In genomic region chr13:41001695-41002094, GRCh38 we compare ENCODE assay signal across 20 cellular contexts. TPM values are rescaled to one million over a fixed set of nuclear protein-coding genes. Genes with fewer than 3 reads are reported as not detected.
DNase-seq lines count a peak whose midpoint lies in the region; ATAC-seq and TF ChIP-seq lines count a peak whose summit lies in the region.
"Had no signal": no experiment of that assay in that cellular context is flagged by ENCODE, and none has a peak within 500 bp of the region (broad histone marks: within the 10 kb centered on the region; RNA-seq: fewer than 3 reads in every experiment).

No MANE protein-coding gene starts in this region.

- H3K79me2 ChIP-seq in DOHH2 (ENCODE audit: control insufficient read depth, low read length) = peaks cover 94% of the 10 kb centered on the region
- H3K79me2 ChIP-seq in neural progenitor cell (ENCODE audit: low read depth) = no peaks in the 10 kb centered on the region

- H3K27ac Mint-ChIP-seq in T-helper 1 cell treated with Interleukin-12 subunit alpha and Interleukin-12 subunit beta and Interleukin-4 antibody, amounts not matched to agents 30 μg/mL and 1 μg/mL, for 36 hours = peak overlapping the region; percentile 45
- peak overlapping the region; percentile 35 for H3K27ac Mint-ChIP-seq in activated T-helper 2 cell treated with anti-CD3 and anti-CD28 coated beads, Interferon-gamma antibody, Interleukin-2, Interleukin-4, amounts not matched to agents 10 μg/mL and 5 μg/mL and 100 μg/mL, durations not matched to agents 14 hours and 24 hours and 36 hours
- H3K27ac Mint-ChIP-seq in natural killer cell = peak overlapping the region; percentile 88 to 93
- H3K27ac Mint-ChIP-seq in neural progenitor cell = no peak overlapping the region

- H3K4me3 Mint-ChIP-seq in T-helper 1 cell treated with Interleukin-12 subunit alpha and Interleukin-12 subunit beta and Interleukin-4 antibody, amounts not matched to agents 30 μg/mL and 1 μg/mL, for 36 hours = no peak overlapping the region
- no peak overlapping the region for H3K4me3 Mint-ChIP-seq in activated T-helper 2 cell treated with anti-CD3 and anti-CD28 coated beads, Interferon-gamma antibody, Interleukin-2, Interleukin-4, amounts not matched to agents 10 μg/mL and 5 μg/mL and 100 μg/mL, durations not matched to agents 14 hours and 24 hours and 36 hours (ENCODE audit: low read depth)
- H3K4me3 Mint-ChIP-seq in natural killer cell (no peak overlapping the region), neural progenitor cell (no peak overlapping the region)
- H3K4me3 Mint-ChIP-seq: mesothelial cell of epicardium had no signal

- intact Hi-C loops in activated T-helper 2 cell treated with anti-CD3 and anti-CD28 coated beads, Interferon-gamma antibody, Interleukin-2, Interleukin-4, amounts not matched to agents 10 μg/mL and 5 μg/mL and 100 μg/mL, durations not matched to agents 14 hours and 24 hours and 36 hours (cut with micrococcal nuclease) = no loop called here
- intact Hi-C loops in natural killer cell (cut with micrococcal nuclease) (no loop called here), upper lobe of right lung (cut with DNase I) (no loop called here)

- no peaks in the 10 kb centered on the region for H3K9me3 ChIP-seq in DOHH2 (ENCODE audit: control insufficient read depth, insufficient read depth, low read length)
- H3K9me3 ChIP-seq in upper lobe of right lung = no peaks in the 10 kb centered on the region
- H3K9me3 ChIP-seq in neural progenitor cell (ENCODE audit: low read depth) = no peaks in the 10 kb centered on the region
- H3K9me3 ChIP-seq: thyroid gland had no signal

- TF ChIP-seq CTCF in DOHH2 (IDR thresholded peaks at IDR 0.05; ENCODE audit: low read depth, low read length, poor library complexity, severe bottlenecking) (no peak), natural killer cell (IDR thresholded peaks at IDR 0.05) (no peak), upper lobe of right lung (IDR thresholded peaks at IDR 0.05) (no peak), neural progenitor cell (IDR thresholded peaks at IDR 0.05) (no peak)

- H3K4me2 ChIP-seq in DOHH2 (ENCODE audit: low read length) (peak overlapping the region; percentile 55), neural progenitor cell (no peak overlapping the region)

- H3K4me1 ChIP-seq in DOHH2 (ENCODE audit: control insufficient read depth, low read length) = peaks cover 97% of the 10 kb centered on the region
- peaks cover 28% of the 10 kb centered on the region for H3K4me1 ChIP-seq in upper lobe of right lung
- no peaks in the 10 kb centered on the region for H3K4me1 ChIP-seq in neural progenitor cell

- H3K27me3 Mint-ChIP-seq in T-helper 1 cell treated with Interleukin-12 subunit alpha and Interleukin-12 subunit beta and Interleukin-4 antibody, amounts not matched to agents 30 μg/mL and 1 μg/mL, for 36 hours (ENCODE audit: low read depth) = no peaks in the 10 kb centered on the region
- no peaks in the 10 kb centered on the region for H3K27me3 Mint-ChIP-seq in activated T-helper 2 cell treated with anti-CD3 and anti-CD28 coated beads, Interferon-gamma antibody, Interleukin-2, Interleukin-4, amounts not matched to agents 10 μg/mL and 5 μg/mL and 100 μg/mL, durations not matched to agents 14 hours and 24 hours and 36 hours (ENCODE audit: low read depth)
- no peaks in the 10 kb centered on the region for H3K27me3 Mint-ChIP-seq in natural killer cell (ENCODE audit: low read depth in 2 of 2)
- H3K27me3 Mint-ChIP-seq in neural progenitor cell (ENCODE audit: insufficient read depth, low read depth) = no peaks in the 10 kb centered on the region

- peak overlapping the region; percentile 46 for H3K4me3 ChIP-seq in DOHH2 (ENCODE audit: low read length)
- H3K4me3 ChIP-seq in upper lobe of right lung = no peak overlapping the region
- no peak overlapping the region for H3K4me3 ChIP-seq in neural progenitor cell
- H3K4me3 ChIP-seq: thyroid gland had no signal

- peaks cover 90% of the 10 kb centered on the region for H3K36me3 ChIP-seq in DOHH2 (ENCODE audit: control insufficient read depth, low read length)
- no peaks in the 10 kb centered on the region for H3K36me3 ChIP-seq in upper lobe of right lung
- no peaks in the 10 kb centered on the region for H3K36me3 ChIP-seq in neural progenitor cell
- H3K36me3 ChIP-seq: thyroid gland had no signal

- H4K20me1 ChIP-seq in DOHH2 (ENCODE audit: control insufficient read depth, insufficient read depth, low read depth, low read length) (0 out of 2 replicates have a peak, but pooled peaks cover 9% of the 10 kb centered on the region), neural progenitor cell (ENCODE audit: low read depth) (no peaks in the 10 kb centered on the region)

- H3K4me1 Mint-ChIP-seq in T-helper 1 cell treated with Interleukin-12 subunit alpha and Interleukin-12 subunit beta and Interleukin-4 antibody, amounts not matched to agents 30 μg/mL and 1 μg/mL, for 36 hours (ENCODE audit: low read depth) = peaks cover 58% of the 10 kb centered on the region
- H3K4me1 Mint-ChIP-seq in activated T-helper 2 cell treated with anti-CD3 and anti-CD28 coated beads, Interferon-gamma antibody, Interleukin-2, Interleukin-4, amounts not matched to agents 10 μg/mL and 5 μg/mL and 100 μg/mL, durations not matched to agents 14 hours and 24 hours and 36 hours (ENCODE audit: low read depth) = peaks cover 70% of the 10 kb centered on the region
- H3K4me1 Mint-ChIP-seq in natural killer cell (peaks cover 63 to 71% of the 10 kb centered on the region in 2 donors), neural progenitor cell (peaks cover 4% of the 10 kb centered on the region)

- H3K9me2 ChIP-seq in DOHH2 (replicated peaks; ENCODE audit: control insufficient read depth, low read length) = no peaks in the 10 kb centered on the region

- no peak for DNase-seq in T-helper 1 cell
- DNase-seq in activated T-helper 2 cell treated with anti-CD3 and anti-CD28 coated beads, Interferon-gamma antibody, Interleukin-2, Interleukin-4, amounts not matched to agents 10 μg/mL and 5 μg/mL and 100 μg/mL, durations not matched to agents 14 hours and 24 hours and 36 hours (ENCODE audit: low spot score) = no peak
- DNase-seq in natural killer cell = no peak
- DNase-seq in upper lobe of right lung = no peak
- DNase-seq in stimulated activated CD4-positive, alpha-beta T cell treated with anti-CD3 and anti-CD28 coated beads, Interleukin-15, amount 100 ng/mL, for 24 hours = no peak
- no peak for DNase-seq in neural progenitor cell (ENCODE audit: low spot score)
- DNase-seq: C1 segment of cervical spinal cord; DMS79; hypothalamus; NCI-H2029; NCI-H524; occipital lobe; PC-3; stimulated activated CD4-positive, alpha-beta T cell treated with anti-CD3 and anti-CD28 coated beads, Interleukin-4, amount 100 ng/mL, for 24 hours; stimulated activated CD8-positive, alpha-beta memory T cell treated with anti-CD3 and anti-CD28 coated beads, Interleukin-4, amount 100 ng/mL, for 48 hours; thyroid gland had no signal

- ATAC-seq in natural killer cell (no peak), upper lobe of right lung (no peak)
- ATAC-seq: PC-3 had no signal

- H3K9ac ChIP-seq in neural progenitor cell = no peak overlapping the region

- H3K27ac ChIP-seq in DOHH2 (ENCODE audit: low read depth, low read length) (peak overlapping the region; percentile 97), upper lobe of right lung (no peak overlapping the region), neural progenitor cell (no peak overlapping the region)
- H3K27ac ChIP-seq: 22Rv1, thyroid gland had no signal

- peaks cover 41% of the 10 kb centered on the region for H3F3A ChIP-seq in DOHH2 (ENCODE audit: control insufficient read depth, insufficient read depth)
- no peaks in the 10 kb centered on the region for H3F3A ChIP-seq in neural progenitor cell (ENCODE audit: low read depth)

- H3K9me3 Mint-ChIP-seq in T-helper 1 cell treated with Interleukin-12 subunit alpha and Interleukin-12 subunit beta and Interleukin-4 antibody, amounts not matched to agents 30 μg/mL and 1 μg/mL, for 36 hours = no peaks in the 10 kb centered on the region
- no peaks in the 10 kb centered on the region for H3K9me3 Mint-ChIP-seq in activated T-helper 2 cell treated with anti-CD3 and anti-CD28 coated beads, Interferon-gamma antibody, Interleukin-2, Interleukin-4, amounts not matched to agents 10 μg/mL and 5 μg/mL and 100 μg/mL, durations not matched to agents 14 hours and 24 hours and 36 hours
- no peaks in the 10 kb centered on the region for H3K9me3 Mint-ChIP-seq in natural killer cell
- H3K9me3 Mint-ChIP-seq in neural progenitor cell = no peaks in the 10 kb centered on the region

- no peak overlapping the region for H2AFZ ChIP-seq in neural progenitor cell (replicated peaks)

- H3K27me3 ChIP-seq in DOHH2 (ENCODE audit: control insufficient read depth, low read length) (no peaks in the 10 kb centered on the region), upper lobe of right lung (no peaks in the 10 kb centered on the region), neural progenitor cell (no peaks in the 10 kb centered on the region)
- H3K27me3 ChIP-seq: thyroid gland had no signal

- H3K36me3 Mint-ChIP-seq in T-helper 1 cell treated with Interleukin-12 subunit alpha and Interleukin-12 subunit beta and Interleukin-4 antibody, amounts not matched to agents 30 μg/mL and 1 μg/mL, for 36 hours (ENCODE audit: low read depth) = peaks cover 28% of the 10 kb centered on the region
- peaks cover 52% of the 10 kb centered on the region for H3K36me3 Mint-ChIP-seq in activated T-helper 2 cell treated with anti-CD3 and anti-CD28 coated beads, Interferon-gamma antibody, Interleukin-2, Interleukin-4, amounts not matched to agents 10 μg/mL and 5 μg/mL and 100 μg/mL, durations not matched to agents 14 hours and 24 hours and 36 hours (ENCODE audit: low read depth)
- H3K36me3 Mint-ChIP-seq in natural killer cell = no peaks in the 10 kb centered on the region
- no peaks in the 10 kb centered on the region for H3K36me3 Mint-ChIP-seq in neural progenitor cell

RNA-seq across cellular contexts. Expression of gene ELF1, which starts 17.4 kb away (rescaled TPM):
- 65.3 and 68.1 TPM in 2 replicates for total RNA-seq in activated T-helper 2 cell treated with anti-CD3 and anti-CD28 coated beads, Interferon-gamma antibody, Interleukin-2, Interleukin-4, amounts not matched to agents 10 μg/mL and 5 μg/mL and 100 μg/mL, durations not matched to agents 14 hours and 24 hours and 36 hours
- total RNA-seq in natural killer cell = 100 to 1,000 TPM; 174 to 216 (median 193) TPM
- 81.5 TPM for total RNA-seq in upper lobe of right lung
- 9.3 and 17.2 TPM in 2 replicates for total RNA-seq in neural progenitor cell (ENCODE audit: low replicate concordance)

RNA-seq across cellular contexts. Expression of gene WBP4, which starts 59.6 kb away (rescaled TPM):
- 13.3 and 13.8 TPM in 2 replicates for total RNA-seq in activated T-helper 2 cell treated with anti-CD3 and anti-CD28 coated beads, Interferon-gamma antibody, Interleukin-2, Interleukin-4, amounts not matched to agents 10 μg/mL and 5 μg/mL and 100 μg/mL, durations not matched to agents 14 hours and 24 hours and 36 hours
- 1 to 10 TPM; 4.2 to 6.8 (median 5.1) TPM for total RNA-seq in natural killer cell
- total RNA-seq in upper lobe of right lung = 11.0 TPM
- total RNA-seq in neural progenitor cell (ENCODE audit: low replicate concordance) = 9.0 and 12.9 TPM in 2 replicates
